In genomic region chr15:89358435-89358754, GRCh38 we compare ENCODE assay signal across 1 cellular context.
TF ChIP-seq lines count a peak whose summit lies in the region.

No MANE protein-coding gene starts in this region.

TF ChIP-seq in H1, 55 proteins besides CTCF, POLR2A, EP300 and RAD21 (continued from another document):
- TF ChIP-seq, protein P1, sequence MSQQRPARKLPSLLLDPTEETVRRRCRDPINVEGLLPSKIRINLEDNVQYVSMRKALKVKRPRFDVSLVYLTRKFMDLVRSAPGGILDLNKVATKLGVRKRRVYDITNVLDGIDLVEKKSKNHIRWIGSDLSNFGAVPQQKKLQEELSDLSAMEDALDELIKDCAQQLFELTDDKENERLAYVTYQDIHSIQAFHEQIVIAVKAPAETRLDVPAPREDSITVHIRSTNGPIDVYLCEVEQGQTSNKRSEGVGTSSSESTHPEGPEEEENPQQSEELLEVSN (IDR thresholded peaks at IDR 0.05), result no peak; the same call in 1 of the 2 replicates
